12 cellular contexts compared by ENCODE assay signal in genomic region chr5:134642931-134643530, GRCh38. TPM values are rescaled to one million over a fixed set of nuclear protein-coding genes. Genes with fewer than 3 reads are reported as not detected.
A peak's percentile ranks its signal among the peaks of the same experiment; 100 is the strongest.
DNase-seq lines count a peak whose midpoint lies in the region; ATAC-seq lines count a peak whose summit lies in the region.
"Had no signal": no experiment of that assay in that cellular context is flagged by ENCODE, and none has a peak within 500 bp of the region (broad histone marks: within the 10 kb centered on the region; RNA-seq: fewer than 3 reads in every experiment).

No MANE protein-coding gene starts in this region.

- peaks cover 14% of the 10 kb centered on the region for H3K4me1 Mint-ChIP-seq in activated CD4-positive, alpha-beta T cell treated with anti-CD3 and anti-CD28 coated beads for 36 hours
- H3K4me1 Mint-ChIP-seq in activated CD4-positive, alpha-beta T cell treated with anti-CD3 and anti-CD28 coated beads, Interleukin-2, amount 10 ng/mL, durations not matched to agents 7 days and 5 days: peaks cover 13% of the 10 kb centered on the region
- H3K4me1 Mint-ChIP-seq in stimulated activated effector memory CD8-positive, alpha-beta T cell treated with anti-CD3 and anti-CD28 coated beads, Interleukin-12 subunit alpha, Interleukin-12 subunit beta, amount 100 ng/mL, for 72 hours: peaks cover 6% of the 10 kb centered on the region

- H3K27me3 Mint-ChIP-seq in activated CD4-positive, alpha-beta T cell treated with anti-CD3 and anti-CD28 coated beads for 36 hours: no peaks in the 10 kb centered on the region
- no peaks in the 10 kb centered on the region for H3K27me3 Mint-ChIP-seq in activated CD4-positive, alpha-beta T cell treated with anti-CD3 and anti-CD28 coated beads, Interleukin-2, amount 10 ng/mL, durations not matched to agents 7 days and 5 days
- H3K27me3 Mint-ChIP-seq: activated naive CD8-positive, alpha-beta T cell treated with anti-CD3 and anti-CD28 coated beads for 36 hours had no signal

- intact Hi-C loops in activated CD4-positive, alpha-beta T cell treated with anti-CD3 and anti-CD28 coated beads for 36 hours (cut with DNase I, micrococcal nuclease): no loop called here

- no peaks in the 10 kb centered on the region for H3K9me3 Mint-ChIP-seq in activated CD4-positive, alpha-beta T cell treated with anti-CD3 and anti-CD28 coated beads for 36 hours (ENCODE audit: low read depth)
- no peaks in the 10 kb centered on the region for H3K9me3 Mint-ChIP-seq in activated CD4-positive, alpha-beta T cell treated with anti-CD3 and anti-CD28 coated beads, Interleukin-2, amount 10 ng/mL, durations not matched to agents 7 days and 5 days
- no peaks in the 10 kb centered on the region for H3K9me3 Mint-ChIP-seq in stimulated activated effector memory CD8-positive, alpha-beta T cell treated with anti-CD3 and anti-CD28 coated beads, Interleukin-12 subunit alpha, Interleukin-12 subunit beta, amount 100 ng/mL, for 72 hours
- H3K9me3 Mint-ChIP-seq: activated naive CD8-positive, alpha-beta T cell treated with anti-CD3 and anti-CD28 coated beads for 36 hours had no signal

- no peak overlapping the region for H3K9ac ChIP-seq in SK-N-MC (ENCODE audit: insufficient read length)

- CTCF ChIA-PET in activated CD4-positive, alpha-beta T cell treated with anti-CD3 and anti-CD28 coated beads for 36 hours (lab: Charles Lee): interaction anchor here (0.7 to 1.3 kb wide), 3 partner anchors 9 to 56 kb away, joined by 3 to 7 read pairs (median 5); no protein-coding TSS in a partner anchor
- CTCF ChIA-PET in activated CD4-positive, alpha-beta T cell treated with anti-CD3 and anti-CD28 coated beads, Interleukin-2, amount 10 ng/mL, durations not matched to agents 7 days and 5 days (lab: Charles Lee): interaction anchor here (0.8 to 1.1 kb wide), 3 partner anchors 14 to 265 kb away, joined by 3 to 6 read pairs (median 4); no protein-coding TSS in a partner anchor

- POLR2A ChIA-PET in activated CD4-positive, alpha-beta T cell treated with anti-CD3 and anti-CD28 coated beads for 36 hours (lab: Charles Lee): no interaction called here
- POLR2A ChIA-PET in activated CD4-positive, alpha-beta T cell treated with anti-CD3 and anti-CD28 coated beads, Interleukin-2, amount 10 ng/mL, durations not matched to agents 7 days and 5 days (lab: Charles Lee): interaction anchor here (0.6 kb wide), 2 partner anchors 67 to 342 kb away, joined by 3 read pairs; no protein-coding TSS in a partner anchor

- no peak for ATAC-seq in activated CD4-positive, alpha-beta T cell treated with anti-CD3 and anti-CD28 coated beads for 36 hours
- peak; percentile 39 for ATAC-seq in GM21619 (IDR thresholded peaks at IDR 0.05; ENCODE audit: unreplicated experiment)
- ATAC-seq in stimulated activated effector memory CD8-positive, alpha-beta T cell treated with anti-CD3 and anti-CD28 coated beads, Interleukin-12 subunit alpha, Interleukin-12 subunit beta, amount 100 ng/mL, for 72 hours: no peak

- no peaks in the 10 kb centered on the region for H3K36me3 ChIP-seq in SK-N-MC (ENCODE audit: insufficient read depth, low read length)

- peak overlapping the region; percentile 42; the same call in 1 of the 2 replicates for H3K27ac ChIP-seq in SK-N-MC

- no peak overlapping the region for H3K4me3 ChIP-seq in SK-N-MC

- H3K36me3 Mint-ChIP-seq in activated CD4-positive, alpha-beta T cell treated with anti-CD3 and anti-CD28 coated beads for 36 hours (ENCODE audit: low read depth): no peaks in the 10 kb centered on the region
- no peaks in the 10 kb centered on the region for H3K36me3 Mint-ChIP-seq in activated CD4-positive, alpha-beta T cell treated with anti-CD3 and anti-CD28 coated beads, Interleukin-2, amount 10 ng/mL, durations not matched to agents 7 days and 5 days (ENCODE audit: low read depth)
- peaks cover 5% of the 10 kb centered on the region for H3K36me3 Mint-ChIP-seq in stimulated activated effector memory CD8-positive, alpha-beta T cell treated with anti-CD3 and anti-CD28 coated beads, Interleukin-12 subunit alpha, Interleukin-12 subunit beta, amount 100 ng/mL, for 72 hours
- H3K36me3 Mint-ChIP-seq: activated naive CD8-positive, alpha-beta T cell treated with anti-CD3 and anti-CD28 coated beads for 36 hours had no signal

- H3K4me3 Mint-ChIP-seq in activated CD4-positive, alpha-beta T cell treated with anti-CD3 and anti-CD28 coated beads for 36 hours: no peak overlapping the region
- H3K4me3 Mint-ChIP-seq in activated CD4-positive, alpha-beta T cell treated with anti-CD3 and anti-CD28 coated beads, Interleukin-2, amount 10 ng/mL, durations not matched to agents 7 days and 5 days: no peak overlapping the region
- H3K4me3 Mint-ChIP-seq in stimulated activated effector memory CD8-positive, alpha-beta T cell treated with anti-CD3 and anti-CD28 coated beads, Interleukin-12 subunit alpha, Interleukin-12 subunit beta, amount 100 ng/mL, for 72 hours: no peak overlapping the region
- H3K4me3 Mint-ChIP-seq: activated naive CD8-positive, alpha-beta T cell treated with anti-CD3 and anti-CD28 coated beads for 36 hours had no signal

- peak overlapping the region; percentile 10 for H3K27ac Mint-ChIP-seq in activated CD4-positive, alpha-beta T cell treated with anti-CD3 and anti-CD28 coated beads for 36 hours
- no peak overlapping the region for H3K27ac Mint-ChIP-seq in activated CD4-positive, alpha-beta T cell treated with anti-CD3 and anti-CD28 coated beads, Interleukin-2, amount 10 ng/mL, durations not matched to agents 7 days and 5 days
- peak overlapping the region; percentile 2 for H3K27ac Mint-ChIP-seq in stimulated activated effector memory CD8-positive, alpha-beta T cell treated with anti-CD3 and anti-CD28 coated beads, Interleukin-12 subunit alpha, Interleukin-12 subunit beta, amount 100 ng/mL, for 72 hours
- H3K27ac Mint-ChIP-seq: activated naive CD8-positive, alpha-beta T cell treated with anti-CD3 and anti-CD28 coated beads for 36 hours had no signal

- no peak for DNase-seq in activated CD4-positive, alpha-beta T cell treated with anti-CD3 and anti-CD28 coated beads for 36 hours
- DNase-seq in activated CD4-positive, alpha-beta T cell treated with anti-CD3 and anti-CD28 coated beads, Interleukin-2, amount 10 ng/mL, durations not matched to agents 7 days and 5 days: no peak
- DNase-seq in SK-N-MC (ENCODE audit: low read depth, low spot score): no peak
- no peak for DNase-seq in stimulated activated effector memory CD8-positive, alpha-beta T cell treated with anti-CD3 and anti-CD28 coated beads, Interleukin-12 subunit alpha, Interleukin-12 subunit beta, amount 100 ng/mL, for 72 hours (ENCODE audit: low spot score in 2 of 2)
- no peak for DNase-seq in NCI-H446 treated with DMSO at 0.1 percent for 48 hours (lab: John Stamatoyannopoulos, UW)
- no peak for DNase-seq in NCI-H1417 (lab: John Stamatoyannopoulos, UW)
- no peak for DNase-seq in DMS114 treated with DMSO at 0.1 percent for 48 hours (lab: John Stamatoyannopoulos, UW; ENCODE audit: unreplicated experiment)
- DNase-seq: 8988T; activated naive CD8-positive, alpha-beta T cell treated with anti-CD3 and anti-CD28 coated beads for 36 hours; NCI-H1436; NCI-H526 had no signal

- no peaks in the 10 kb centered on the region for H3K9me3 ChIP-seq in SK-N-MC (ENCODE audit: low read depth, low read length)

RNA-seq across cellular contexts. Expression of gene SEC24A, which starts 5.6 kb away (rescaled TPM):
- 10 to 100 TPM; 32.2 to 41.3 TPM for total RNA-seq in activated CD4-positive, alpha-beta T cell treated with anti-CD3 and anti-CD28 coated beads for 36 hours
- 10 to 100 TPM; 22.2 to 24.9 TPM for total RNA-seq in activated CD4-positive, alpha-beta T cell treated with anti-CD3 and anti-CD28 coated beads, Interleukin-2, amount 10 ng/mL, durations not matched to agents 7 days and 5 days

RNA-seq across cellular contexts. Expression of gene SAR1B, which starts 10.4 kb away (rescaled TPM):
- 10 to 100 TPM; 40.3 to 54.9 TPM for total RNA-seq in activated CD4-positive, alpha-beta T cell treated with anti-CD3 and anti-CD28 coated beads for 36 hours
- 10 to 100 TPM; 52.3 to 54.7 TPM for total RNA-seq in activated CD4-positive, alpha-beta T cell treated with anti-CD3 and anti-CD28 coated beads, Interleukin-2, amount 10 ng/mL, durations not matched to agents 7 days and 5 days
